ENCODE assay signal across 8 cellular contexts in the genomic region with DNA sequence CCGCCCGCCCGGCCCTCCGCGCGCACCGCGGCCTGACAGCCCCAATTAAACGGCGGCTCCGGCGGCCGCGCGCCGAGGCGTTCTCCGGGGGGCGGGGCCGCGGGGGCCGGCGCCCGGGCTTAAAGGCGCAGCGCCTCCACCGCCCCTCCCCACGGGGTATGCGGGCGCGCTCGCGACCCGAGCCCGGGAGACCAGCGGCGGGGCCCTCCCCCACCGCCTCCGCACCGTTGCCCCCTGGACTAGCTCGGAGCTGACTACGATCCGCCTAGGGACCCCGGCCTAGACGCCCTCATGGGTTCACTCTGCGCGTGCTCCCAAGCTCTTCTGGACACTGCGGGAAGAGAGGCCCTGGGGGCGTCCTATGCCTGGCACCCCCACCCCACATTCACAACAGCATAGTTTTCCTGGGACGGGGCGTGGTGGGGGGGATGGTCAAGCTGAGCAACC. TPM values are rescaled to one million over a fixed set of nuclear protein-coding genes. Genes with fewer than 3 reads are reported as not detected.
A peak's percentile ranks its signal among the peaks of the same experiment; 100 is the strongest.
DNase-seq lines count a peak whose midpoint lies in the region; ATAC-seq and TF ChIP-seq lines count a peak whose summit lies in the region.

A gene with protein sequence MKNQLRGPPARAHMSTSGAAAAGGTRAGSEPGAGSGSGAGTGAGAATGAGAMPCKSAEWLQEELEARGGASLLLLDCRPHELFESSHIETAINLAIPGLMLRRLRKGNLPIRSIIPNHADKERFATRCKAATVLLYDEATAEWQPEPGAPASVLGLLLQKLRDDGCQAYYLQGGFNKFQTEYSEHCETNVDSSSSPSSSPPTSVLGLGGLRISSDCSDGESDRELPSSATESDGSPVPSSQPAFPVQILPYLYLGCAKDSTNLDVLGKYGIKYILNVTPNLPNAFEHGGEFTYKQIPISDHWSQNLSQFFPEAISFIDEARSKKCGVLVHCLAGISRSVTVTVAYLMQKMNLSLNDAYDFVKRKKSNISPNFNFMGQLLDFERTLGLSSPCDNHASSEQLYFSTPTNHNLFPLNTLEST (minus strand): TSS at position 51 of the 447 bp plus-strand sequence. CDS start 205 bp downstream, outside the sequence.

- no peaks in the 10 kb centered on the region for H3K36me3 Mint-ChIP-seq in activated T-cell treated with anti-CD3 and anti-CD28 coated beads, Interleukin-2, amount 50 U/mL, for 72 hours (ENCODE audit: insufficient read depth in 2 of 2)
- peaks cover 0 to 16% (median 0%) of the 10 kb centered on the region in 3 donors for H3K36me3 Mint-ChIP-seq in naive thymus-derived CD8-positive, alpha-beta T cell

- H3K4me1 Mint-ChIP-seq in activated T-cell treated with anti-CD3 and anti-CD28 coated beads, Interleukin-2, amount 50 U/mL, for 72 hours (ENCODE audit: low read depth) = peaks cover 38% of the 10 kb centered on the region
- H3K4me1 Mint-ChIP-seq in naive thymus-derived CD8-positive, alpha-beta T cell = peaks cover 30 to 44% (median 39%) of the 10 kb centered on the region in 4 donors

- peak within 1 kb of the TSS; percentile 86 for H3K27ac ChIP-seq in 22Rv1

- H3K4me3 Mint-ChIP-seq in activated T-cell treated with anti-CD3 and anti-CD28 coated beads, Interleukin-2, amount 50 U/mL, for 72 hours = peak within 1 kb of the TSS; percentile 96 to 97
- peak within 1 kb of the TSS; percentile 87 to 95 (median 94) for H3K4me3 Mint-ChIP-seq in naive thymus-derived CD8-positive, alpha-beta T cell

- peak within 1 kb of the TSS; percentile 95 for H3K27ac Mint-ChIP-seq in activated T-cell treated with anti-CD3 and anti-CD28 coated beads, Interleukin-2, amount 50 U/mL, for 72 hours
- peak within 1 kb of the TSS; percentile 85 to 98 (median 93) for H3K27ac Mint-ChIP-seq in naive thymus-derived CD8-positive, alpha-beta T cell

- DNase-seq in OCI-M1 (lab: John Stamatoyannopoulos, UW) = peak; percentile 72
- DNase-seq in activated T-cell treated with anti-CD3 and anti-CD28 coated beads, Interleukin-2, amount 50 U/mL, for 72 hours = peak; percentile 82 to 84
- DNase-seq in fibroblast of gingiva (ENCODE audit: low read depth) = peak; percentile 50
- DNase-seq in naive thymus-derived CD8-positive, alpha-beta T cell = peak; percentile 46 to 77 (median 66)
- DNase-seq in stimulated activated naive CD4-positive, alpha-beta T cell treated with Interleukin-2 at 50 U/mL for 16 hours (lab: John Stamatoyannopoulos, UW) = peak; percentile 66

- no peaks in the 10 kb centered on the region for H3K27me3 Mint-ChIP-seq in activated T-cell treated with anti-CD3 and anti-CD28 coated beads, Interleukin-2, amount 50 U/mL, for 72 hours (ENCODE audit: low read depth)
- no peaks in the 10 kb centered on the region for H3K27me3 Mint-ChIP-seq in naive thymus-derived CD8-positive, alpha-beta T cell

- POLR2A ChIA-PET in naive thymus-derived CD8-positive, alpha-beta T cell (lab: Charles Lee) = interaction anchor here (0.6 to 3.3 kb wide), 21 partner anchors 9 to 480 kb away, joined by 3 to 27 read pairs (median 4); a partner anchor contains a TSS

- ATAC-seq in GM18868 (IDR thresholded peaks at IDR 0.05; ENCODE audit: unreplicated experiment) (peak; percentile 29), HG03280 (IDR thresholded peaks at IDR 0.05; ENCODE audit: unreplicated experiment) (peak; percentile 35)
- ATAC-seq in activated T-cell treated with anti-CD3 and anti-CD28 coated beads, Interleukin-2, amount 50 U/mL, for 72 hours (replicated peaks in 1 of 2) = peak; percentile 41 to 44
- peak; percentile 19 to 30 for ATAC-seq in naive thymus-derived CD8-positive, alpha-beta T cell

- TF ChIP-seq CTCF in 22Rv1 (IDR thresholded peaks at IDR 0.05) = no peak

- no peaks in the 10 kb centered on the region for H3K9me3 Mint-ChIP-seq in activated T-cell treated with anti-CD3 and anti-CD28 coated beads, Interleukin-2, amount 50 U/mL, for 72 hours
- H3K9me3 Mint-ChIP-seq in naive thymus-derived CD8-positive, alpha-beta T cell = no peaks in the 10 kb centered on the region

RNA-seq across cellular contexts. Expression of the gene that starts here (rescaled TPM):
- total RNA-seq in activated T-cell treated with anti-CD3 and anti-CD28 coated beads, Interleukin-2, amount 50 U/mL, for 72 hours = 10 to 100 TPM; 12.8 to 15.7 TPM
- 10 to 100 TPM; 28.6 to 29.0 TPM for total RNA-seq in naive thymus-derived CD8-positive, alpha-beta T cell
- polyA plus RNA-seq in naive thymus-derived CD8-positive, alpha-beta T cell = 1 to 10 TPM; 1.8 to 4.6 (median 2.2) TPM

Comparison
In these comparisons a context has a peak if more than half of its experiments do, and no peak if none do; other contexts are left out.
1. Peak in every context shown above with its lines: DNase-seq, ATAC-seq and H3K27ac ChIP-seq.